ENCODE assay signal across 24 cellular contexts in genomic region chr12:131527092-131527491, GRCh38.
"Had no signal": no experiment of that assay in that cellular context is flagged by ENCODE, and none has a peak within 500 bp of the region (broad histone marks: within the 10 kb centered on the region; RNA-seq: fewer than 3 reads in every experiment).

No MANE protein-coding gene starts in this region.

- ATAC-seq: effector memory CD8-positive, alpha-beta T cell; esophagus mucosa; gastrocnemius medialis; heart right ventricle; left cardiac atrium; left lung; left ventricle myocardium superior; lower lobe of right lung had no signal

- H3K4me1 Mint-ChIP-seq: endodermal cell, memory B cell had no signal

- H3K27ac Mint-ChIP-seq: dendritic cell treated with granulocyte-macrophage colony-stimulating factor and Interleukin-4, amounts not matched to agents 40 ng/mL and 50 ng/mL, for 4 days; effector memory CD8-positive, alpha-beta T cell; endodermal cell; memory B cell had no signal

- H3K9me3 Mint-ChIP-seq: dendritic cell treated with granulocyte-macrophage colony-stimulating factor and Interleukin-4, amounts not matched to agents 40 ng/mL and 50 ng/mL, for 4 days; effector memory CD8-positive, alpha-beta T cell; endodermal cell had no signal

- H3K4me3 Mint-ChIP-seq: dendritic cell treated with granulocyte-macrophage colony-stimulating factor and Interleukin-4, amounts not matched to agents 40 ng/mL and 50 ng/mL, for 4 days; effector memory CD8-positive, alpha-beta T cell; endodermal cell; memory B cell had no signal

- H3K4me3 ChIP-seq: esophagus squamous epithelium, gastrocnemius medialis, heart right ventricle, left lung, lower lobe of right lung had no signal

- DNase-seq: cortex of kidney; effector CD8-positive, alpha-beta T cell; effector memory CD8-positive, alpha-beta T cell; endodermal cell; erythroblast; esophagus squamous epithelium; foreskin fibroblast; foreskin melanocyte; gastrocnemius medialis; glutamatergic neuron; head of caudate nucleus; heart right ventricle; hippocampal formation; left cardiac atrium; left lung; left ventricle myocardium superior; lower lobe of right lung; mammary epithelial cell; mesendoderm; midbrain had no signal

- H3K36me3 Mint-ChIP-seq: memory B cell had no signal

- H3K4me1 ChIP-seq: esophagus squamous epithelium, gastrocnemius medialis, heart right ventricle, left lung, lower lobe of right lung had no signal

- H3K9me3 ChIP-seq: esophagus squamous epithelium, gastrocnemius medialis, heart right ventricle, left lung, lower lobe of right lung had no signal

- H3K36me3 ChIP-seq: esophagus squamous epithelium, gastrocnemius medialis, heart right ventricle, left lung, lower lobe of right lung had no signal

- H3K27ac ChIP-seq: epithelial cell of prostate, esophagus squamous epithelium, gastrocnemius medialis, heart right ventricle, left lung, lower lobe of right lung had no signal
